In the genomic region with DNA sequence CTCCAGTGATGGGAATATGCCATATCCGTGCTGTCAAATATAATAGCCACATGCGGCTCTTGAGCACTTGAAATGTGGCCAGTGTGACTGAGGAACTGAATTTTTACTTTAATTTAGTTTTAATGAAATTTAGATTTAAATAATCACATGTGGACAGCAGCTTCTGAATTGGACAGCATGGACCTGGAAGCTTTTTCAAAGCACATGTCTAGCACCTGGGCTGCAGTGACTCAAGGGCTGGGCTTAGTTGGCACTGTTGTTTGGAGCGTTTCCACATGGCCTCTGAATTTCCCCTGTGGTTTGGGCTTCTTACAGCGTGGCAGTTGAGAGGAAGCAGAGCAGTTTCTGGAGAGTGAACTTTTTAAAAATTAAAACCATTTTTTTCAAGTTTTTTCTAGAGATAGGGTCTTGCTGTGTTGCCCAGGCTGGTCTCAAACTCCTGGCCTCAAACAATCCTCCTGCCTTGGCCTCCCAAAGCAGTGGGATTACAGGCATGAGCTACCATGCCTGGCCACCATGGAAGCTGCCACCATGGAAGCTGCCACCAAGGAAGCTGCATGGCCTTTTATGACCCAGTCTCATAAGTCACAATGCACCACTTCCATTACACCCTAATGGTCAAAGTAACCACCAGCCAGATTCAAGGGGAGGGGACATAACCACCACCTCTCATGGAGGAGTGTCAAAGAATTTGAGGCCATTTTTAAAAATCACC, we compare ENCODE assay signal across 1 cellular context.
TF ChIP-seq lines count a peak whose summit lies in the region.

No MANE protein-coding gene starts in this region.

TF ChIP-seq in SK-N-SH, 30 proteins besides CTCF, POLR2A, EP300 and RAD21 (continued from another document):
- TF ChIP-seq, protein P1, sequence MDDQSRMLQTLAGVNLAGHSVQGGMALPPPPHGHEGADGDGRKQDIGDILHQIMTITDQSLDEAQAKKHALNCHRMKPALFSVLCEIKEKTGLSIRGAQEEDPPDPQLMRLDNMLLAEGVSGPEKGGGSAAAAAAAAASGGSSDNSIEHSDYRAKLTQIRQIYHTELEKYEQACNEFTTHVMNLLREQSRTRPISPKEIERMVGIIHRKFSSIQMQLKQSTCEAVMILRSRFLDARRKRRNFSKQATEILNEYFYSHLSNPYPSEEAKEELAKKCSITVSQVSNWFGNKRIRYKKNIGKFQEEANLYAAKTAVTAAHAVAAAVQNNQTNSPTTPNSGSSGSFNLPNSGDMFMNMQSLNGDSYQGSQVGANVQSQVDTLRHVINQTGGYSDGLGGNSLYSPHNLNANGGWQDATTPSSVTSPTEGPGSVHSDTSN (IDR thresholded peaks at IDR 0.05): peak; percentile 64
- TF ChIP-seq, protein P2, sequence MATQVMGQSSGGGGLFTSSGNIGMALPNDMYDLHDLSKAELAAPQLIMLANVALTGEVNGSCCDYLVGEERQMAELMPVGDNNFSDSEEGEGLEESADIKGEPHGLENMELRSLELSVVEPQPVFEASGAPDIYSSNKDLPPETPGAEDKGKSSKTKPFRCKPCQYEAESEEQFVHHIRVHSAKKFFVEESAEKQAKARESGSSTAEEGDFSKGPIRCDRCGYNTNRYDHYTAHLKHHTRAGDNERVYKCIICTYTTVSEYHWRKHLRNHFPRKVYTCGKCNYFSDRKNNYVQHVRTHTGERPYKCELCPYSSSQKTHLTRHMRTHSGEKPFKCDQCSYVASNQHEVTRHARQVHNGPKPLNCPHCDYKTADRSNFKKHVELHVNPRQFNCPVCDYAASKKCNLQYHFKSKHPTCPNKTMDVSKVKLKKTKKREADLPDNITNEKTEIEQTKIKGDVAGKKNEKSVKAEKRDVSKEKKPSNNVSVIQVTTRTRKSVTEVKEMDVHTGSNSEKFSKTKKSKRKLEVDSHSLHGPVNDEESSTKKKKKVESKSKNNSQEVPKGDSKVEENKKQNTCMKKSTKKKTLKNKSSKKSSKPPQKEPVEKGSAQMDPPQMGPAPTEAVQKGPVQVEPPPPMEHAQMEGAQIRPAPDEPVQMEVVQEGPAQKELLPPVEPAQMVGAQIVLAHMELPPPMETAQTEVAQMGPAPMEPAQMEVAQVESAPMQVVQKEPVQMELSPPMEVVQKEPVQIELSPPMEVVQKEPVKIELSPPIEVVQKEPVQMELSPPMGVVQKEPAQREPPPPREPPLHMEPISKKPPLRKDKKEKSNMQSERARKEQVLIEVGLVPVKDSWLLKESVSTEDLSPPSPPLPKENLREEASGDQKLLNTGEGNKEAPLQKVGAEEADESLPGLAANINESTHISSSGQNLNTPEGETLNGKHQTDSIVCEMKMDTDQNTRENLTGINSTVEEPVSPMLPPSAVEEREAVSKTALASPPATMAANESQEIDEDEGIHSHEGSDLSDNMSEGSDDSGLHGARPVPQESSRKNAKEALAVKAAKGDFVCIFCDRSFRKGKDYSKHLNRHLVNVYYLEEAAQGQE (IDR thresholded peaks at IDR 0.05; ENCODE audit: low read depth, low read length): peak; percentile 50; the same call in 1 of the 2 replicates
- TF ChIP-seq CHD2 (IDR thresholded peaks at IDR 0.05; ENCODE audit: low read length, partially characterized antibody): peak; percentile 56
- no peak for TF ChIP-seq GABPA (IDR thresholded peaks at IDR 0.05; ENCODE audit: low read depth)
- TF ChIP-seq, protein P3, sequence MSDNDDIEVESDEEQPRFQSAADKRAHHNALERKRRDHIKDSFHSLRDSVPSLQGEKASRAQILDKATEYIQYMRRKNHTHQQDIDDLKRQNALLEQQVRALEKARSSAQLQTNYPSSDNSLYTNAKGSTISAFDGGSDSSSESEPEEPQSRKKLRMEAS (IDR thresholded peaks at IDR 0.05; ENCODE audit: low read depth): peak; percentile 93
